2 cellular contexts compared by ENCODE assay signal in genomic region chr10:96906864-96907263, GRCh38.
TF ChIP-seq lines count a peak whose summit lies in the region.

No MANE protein-coding gene starts in this region.

TF ChIP-seq in GM23338, 12 proteins besides CTCF, POLR2A, EP300 and RAD21:
- TF ChIP-seq CREB1 (CRISPR knock-in tag; IDR thresholded peaks at IDR 0.05; ENCODE audit: low read depth) (no peak), POLR2AphosphoS5 (IDR thresholded peaks at IDR 0.05; ENCODE audit: low read depth) (no peak), STAT1 (IDR thresholded peaks at IDR 0.05; ENCODE audit: unreplicated experiment) (no peak), EZH2phosphoT487 (IDR thresholded peaks at IDR 0.05; ENCODE audit: unreplicated experiment) (no peak), JUNB (IDR thresholded peaks at IDR 0.05; ENCODE audit: unreplicated experiment) (no peak), NANOG (IDR thresholded peaks at IDR 0.05; ENCODE audit: borderline replicate concordance) (no peak), ZNF114 (CRISPR knock-in tag; IDR thresholded peaks at IDR 0.05) (no peak), ZNF331 (CRISPR knock-in tag; IDR thresholded peaks at IDR 0.05; ENCODE audit: low read depth) (no peak)
- TF ChIP-seq, protein P1, sequence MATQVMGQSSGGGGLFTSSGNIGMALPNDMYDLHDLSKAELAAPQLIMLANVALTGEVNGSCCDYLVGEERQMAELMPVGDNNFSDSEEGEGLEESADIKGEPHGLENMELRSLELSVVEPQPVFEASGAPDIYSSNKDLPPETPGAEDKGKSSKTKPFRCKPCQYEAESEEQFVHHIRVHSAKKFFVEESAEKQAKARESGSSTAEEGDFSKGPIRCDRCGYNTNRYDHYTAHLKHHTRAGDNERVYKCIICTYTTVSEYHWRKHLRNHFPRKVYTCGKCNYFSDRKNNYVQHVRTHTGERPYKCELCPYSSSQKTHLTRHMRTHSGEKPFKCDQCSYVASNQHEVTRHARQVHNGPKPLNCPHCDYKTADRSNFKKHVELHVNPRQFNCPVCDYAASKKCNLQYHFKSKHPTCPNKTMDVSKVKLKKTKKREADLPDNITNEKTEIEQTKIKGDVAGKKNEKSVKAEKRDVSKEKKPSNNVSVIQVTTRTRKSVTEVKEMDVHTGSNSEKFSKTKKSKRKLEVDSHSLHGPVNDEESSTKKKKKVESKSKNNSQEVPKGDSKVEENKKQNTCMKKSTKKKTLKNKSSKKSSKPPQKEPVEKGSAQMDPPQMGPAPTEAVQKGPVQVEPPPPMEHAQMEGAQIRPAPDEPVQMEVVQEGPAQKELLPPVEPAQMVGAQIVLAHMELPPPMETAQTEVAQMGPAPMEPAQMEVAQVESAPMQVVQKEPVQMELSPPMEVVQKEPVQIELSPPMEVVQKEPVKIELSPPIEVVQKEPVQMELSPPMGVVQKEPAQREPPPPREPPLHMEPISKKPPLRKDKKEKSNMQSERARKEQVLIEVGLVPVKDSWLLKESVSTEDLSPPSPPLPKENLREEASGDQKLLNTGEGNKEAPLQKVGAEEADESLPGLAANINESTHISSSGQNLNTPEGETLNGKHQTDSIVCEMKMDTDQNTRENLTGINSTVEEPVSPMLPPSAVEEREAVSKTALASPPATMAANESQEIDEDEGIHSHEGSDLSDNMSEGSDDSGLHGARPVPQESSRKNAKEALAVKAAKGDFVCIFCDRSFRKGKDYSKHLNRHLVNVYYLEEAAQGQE (IDR thresholded peaks at IDR 0.05; ENCODE audit: unreplicated experiment): no peak
- TF ChIP-seq, protein P2, sequence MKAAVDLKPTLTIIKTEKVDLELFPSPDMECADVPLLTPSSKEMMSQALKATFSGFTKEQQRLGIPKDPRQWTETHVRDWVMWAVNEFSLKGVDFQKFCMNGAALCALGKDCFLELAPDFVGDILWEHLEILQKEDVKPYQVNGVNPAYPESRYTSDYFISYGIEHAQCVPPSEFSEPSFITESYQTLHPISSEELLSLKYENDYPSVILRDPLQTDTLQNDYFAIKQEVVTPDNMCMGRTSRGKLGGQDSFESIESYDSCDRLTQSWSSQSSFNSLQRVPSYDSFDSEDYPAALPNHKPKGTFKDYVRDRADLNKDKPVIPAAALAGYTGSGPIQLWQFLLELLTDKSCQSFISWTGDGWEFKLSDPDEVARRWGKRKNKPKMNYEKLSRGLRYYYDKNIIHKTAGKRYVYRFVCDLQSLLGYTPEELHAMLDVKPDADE (IDR thresholded peaks at IDR 0.05): no peak

TF ChIP-seq in H1, 55 proteins besides CTCF, POLR2A, EP300 and RAD21:
- no peak for TF ChIP-seq ASH2L (IDR thresholded peaks at IDR 0.05; ENCODE audit: low read length)
- no peak for TF ChIP-seq CREB1 (IDR thresholded peaks at IDR 0.05)
- TF ChIP-seq SIN3A (conservative IDR thresholded peaks at IDR 0.05 in 1 of 2, IDR thresholded peaks at IDR 0.05 in 1 of 2; ENCODE audit: low read depth in 1 of 2, low read length in 2 of 2): no peak
- no peak for TF ChIP-seq TAF7 (optimal IDR thresholded peaks at IDR 0.05; ENCODE audit: borderline replicate concordance, low read depth, low read length)
- TF ChIP-seq JUN (IDR thresholded peaks at IDR 0.05; ENCODE audit: low read depth, low read length): no peak
- TF ChIP-seq SRF (IDR thresholded peaks at IDR 0.05; ENCODE audit: low read depth, low read length): no peak
- TF ChIP-seq RXRA (IDR thresholded peaks at IDR 0.05; ENCODE audit: insufficient read depth, low read depth, low read length): no peak
- TF ChIP-seq TCF12 (IDR thresholded peaks at IDR 0.05; ENCODE audit: low read depth, low read length): no peak
- TF ChIP-seq YY1 (IDR thresholded peaks at IDR 0.05; ENCODE audit: low read depth, low read length): no peak
- TF ChIP-seq FOSL1 (IDR thresholded peaks at IDR 0.05; ENCODE audit: insufficient read depth, low read depth, low read length): no peak
- no peak for TF ChIP-seq GTF2F1 (IDR thresholded peaks at IDR 0.05; ENCODE audit: borderline replicate concordance, low read depth, low read length)
